ENCODE assay signal across 8 cellular contexts in the genomic region with DNA sequence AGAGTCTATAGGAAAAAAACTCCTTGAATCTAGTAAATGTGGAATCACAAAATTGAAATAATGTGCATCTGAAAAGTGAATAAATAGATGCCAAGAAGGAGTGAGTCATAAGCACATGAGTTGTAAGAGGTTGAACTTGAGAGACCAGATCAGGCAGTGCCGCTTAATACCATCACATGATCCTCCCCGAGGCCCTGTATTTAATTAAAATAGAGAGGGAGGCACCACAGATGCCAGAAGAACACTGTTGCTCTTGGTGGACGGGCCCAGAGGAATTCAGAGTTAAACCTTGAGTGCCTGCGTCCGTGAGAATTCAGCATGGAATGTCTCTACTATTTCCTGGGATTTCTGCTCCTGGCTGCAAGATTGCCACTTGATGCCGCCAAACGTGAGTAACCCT. TPM values are rescaled to one million over a fixed set of nuclear protein-coding genes. Genes with fewer than 3 reads are reported as not detected.
DNase-seq lines count a peak whose midpoint lies in the region; ATAC-seq and TF ChIP-seq lines count a peak whose summit lies in the region.

Gene GPNMB, plus strand, starts transcription at position 236 of the 400 bp plus-strand sequence. Its CDS starts 83 bp downstream, at position 319.

- H3K27ac Mint-ChIP-seq in nephron progenitor cell = no peak within 1 kb of the TSS
- no peak within 1 kb of the TSS for H3K27ac Mint-ChIP-seq in natural killer cell treated with Interleukin-12 subunit alpha and Interleukin-12 subunit beta and Interleukin-15 and Interleukin-18, amount 100 ng/mL, for 72 hours

- no peaks in the 10 kb centered on the region for H3K36me3 Mint-ChIP-seq in nephron progenitor cell (ENCODE audit: low read depth)
- peaks cover 2% of the 10 kb centered on the region for H3K36me3 Mint-ChIP-seq in natural killer cell treated with Interleukin-12 subunit alpha and Interleukin-12 subunit beta and Interleukin-15 and Interleukin-18, amount 100 ng/mL, for 72 hours

- H3K27ac ChIP-seq in HL-60 (replicated peaks) (peak within 1 kb of the TSS; percentile 60), breast epithelium (peak within 1 kb of the TSS; percentile 80 to 95), layer of hippocampus (ENCODE audit: low read depth, low read length) (peak within 1 kb of the TSS; percentile 60), subcutaneous abdominal adipose tissue (ENCODE audit: low read depth, low read length) (peak within 1 kb of the TSS; percentile 82)

- H3K9me3 ChIP-seq in breast epithelium (no peaks in the 10 kb centered on the region), subcutaneous abdominal adipose tissue (ENCODE audit: control insufficient read depth in 5 of 5, low read length in 5 of 5) (peaks cover 0 to 4% (median 0%) of the 10 kb centered on the region in 5 donors)

- peak within 1 kb of the TSS in 4 of 5 donors; percentile 5 to 79 (median 54) for H3K9ac ChIP-seq in subcutaneous abdominal adipose tissue (ENCODE audit: low read length in 5 of 5)

- H3K4me1 ChIP-seq in breast epithelium (peaks cover 5% of the 10 kb centered on the region in 2 donors), subcutaneous abdominal adipose tissue (ENCODE audit: control insufficient read depth in 5 of 5, insufficient read depth in 5 of 5, low read length in 5 of 5) (peaks cover 0 to 31% (median 14%) of the 10 kb centered on the region in 5 donors)

- H3K27me3 ChIP-seq in HL-60 (ENCODE audit: insufficient read depth, poor library complexity, severe bottlenecking) = no peaks in the 10 kb centered on the region
- no peaks in the 10 kb centered on the region for H3K27me3 ChIP-seq in breast epithelium
- H3K27me3 ChIP-seq in layer of hippocampus (ENCODE audit: control insufficient read depth, insufficient read depth, low read length) = no peaks in the 10 kb centered on the region
- peaks cover 4 to 30% (median 18%) of the 10 kb centered on the region in 5 donors for H3K27me3 ChIP-seq in subcutaneous abdominal adipose tissue (ENCODE audit: control insufficient read depth in 5 of 5, insufficient read depth in 4 of 5, low read length in 5 of 5)

- TF ChIP-seq CTCF in HL-60 (IDR thresholded peaks at IDR 0.05; ENCODE audit: insufficient read depth, low read length) = no peak
- no peak for TF ChIP-seq CTCF in breast epithelium (IDR thresholded peaks at IDR 0.05)
- TF ChIP-seq CTCF in nephron progenitor cell (IDR thresholded peaks at IDR 0.05) = no peak

- peak; percentile 62 for TF ChIP-seq POLR2A in breast epithelium (IDR thresholded peaks at IDR 0.05)

- no peak for ATAC-seq in GM19397 (IDR thresholded peaks at IDR 0.05; ENCODE audit: unreplicated experiment)
- no peak for ATAC-seq in natural killer cell treated with Interleukin-12 subunit alpha and Interleukin-12 subunit beta and Interleukin-15 and Interleukin-18, amount 100 ng/mL, for 72 hours

- DNase-seq in HL-60 (ENCODE audit: low read depth in 1 of 2, low spot score in 1 of 2) = no peak
- DNase-seq in breast epithelium (ENCODE audit: low spot score in 2 of 2) = peak in 1 of 2 donors; percentile 83
- no peak for DNase-seq in nephron progenitor cell
- DNase-seq in natural killer cell treated with Interleukin-12 subunit alpha and Interleukin-12 subunit beta and Interleukin-15 and Interleukin-18, amount 100 ng/mL, for 72 hours (ENCODE audit: low spot score) = no peak
- no peak for DNase-seq in SW480 (ENCODE audit: low spot score)

- H3K36me3 ChIP-seq in breast epithelium (no peaks in the 10 kb centered on the region), subcutaneous abdominal adipose tissue (ENCODE audit: control insufficient read depth in 5 of 5, insufficient read depth in 5 of 5, low read length in 5 of 5) (peaks cover 0 to 3% (median 0%) of the 10 kb centered on the region in 5 donors)

- peaks cover 21% of the 10 kb centered on the region for H3K9me3 Mint-ChIP-seq in nephron progenitor cell
- no peaks in the 10 kb centered on the region for H3K9me3 Mint-ChIP-seq in natural killer cell treated with Interleukin-12 subunit alpha and Interleukin-12 subunit beta and Interleukin-15 and Interleukin-18, amount 100 ng/mL, for 72 hours

- H3K27me3 Mint-ChIP-seq in nephron progenitor cell (ENCODE audit: low read depth, poor library complexity) = peaks cover 8% of the 10 kb centered on the region
- peaks cover 49 to 60% of the 10 kb centered on the region in 2 donors for H3K27me3 Mint-ChIP-seq in natural killer cell treated with Interleukin-12 subunit alpha and Interleukin-12 subunit beta and Interleukin-15 and Interleukin-18, amount 100 ng/mL, for 72 hours

- H3K4me1 Mint-ChIP-seq in nephron progenitor cell = no peaks in the 10 kb centered on the region
- no peaks in the 10 kb centered on the region for H3K4me1 Mint-ChIP-seq in natural killer cell treated with Interleukin-12 subunit alpha and Interleukin-12 subunit beta and Interleukin-15 and Interleukin-18, amount 100 ng/mL, for 72 hours (ENCODE audit: low read depth in 2 of 2)

- H3K4me3 ChIP-seq in HL-60 (replicated peaks; ENCODE audit: insufficient read depth, low read length) (peak within 1 kb of the TSS; percentile 51), breast epithelium (peak within 1 kb of the TSS; percentile 55 to 74 (median 70)), subcutaneous abdominal adipose tissue (ENCODE audit: low read depth in 1 of 5, low read length in 5 of 5) (peak within 1 kb of the TSS; percentile 68 to 80 (median 79))

- H3K4me3 Mint-ChIP-seq in nephron progenitor cell = no peak within 1 kb of the TSS
- H3K4me3 Mint-ChIP-seq in natural killer cell treated with Interleukin-12 subunit alpha and Interleukin-12 subunit beta and Interleukin-15 and Interleukin-18, amount 100 ng/mL, for 72 hours = no peak within 1 kb of the TSS

- intact Hi-C loops in breast epithelium (cut with DNase I; ENCODE audit: low total_unique reads) = no loop called here

RNA-seq across cellular contexts. Expression of gene GPNMB, which starts in this region (rescaled TPM):
- total RNA-seq in breast epithelium = 100 to 1,000 TPM in 2 of 3 donors, 10 to 100 TPM in 1; 86.9 to 460 (median 335) TPM
- not detected for total RNA-seq in natural killer cell treated with Interleukin-12 subunit alpha and Interleukin-12 subunit beta and Interleukin-15 and Interleukin-18, amount 100 ng/mL, for 72 hours

Comparison
In these comparisons a context has a peak if more than half of its experiments do, and no peak if none do; other contexts are left out.
1. RNA of gene GPNMB (total RNA-seq): 86.9 to 460 TPM in breast epithelium; not detected in natural killer cell treated with Interleukin-12 subunit alpha and Interleukin-12 subunit beta and Interleukin-15 and Interleukin-18, amount 100 ng/mL, for 72 hours; every median in the first group is over 10 times any median in the second.
2. Peak in every context shown above with its lines, with median percentiles within 50 percentile points of each other: H3K27ac ChIP-seq and H3K4me3 ChIP-seq.